ENCODE assay signal across 9 cellular contexts in the genomic region with DNA sequence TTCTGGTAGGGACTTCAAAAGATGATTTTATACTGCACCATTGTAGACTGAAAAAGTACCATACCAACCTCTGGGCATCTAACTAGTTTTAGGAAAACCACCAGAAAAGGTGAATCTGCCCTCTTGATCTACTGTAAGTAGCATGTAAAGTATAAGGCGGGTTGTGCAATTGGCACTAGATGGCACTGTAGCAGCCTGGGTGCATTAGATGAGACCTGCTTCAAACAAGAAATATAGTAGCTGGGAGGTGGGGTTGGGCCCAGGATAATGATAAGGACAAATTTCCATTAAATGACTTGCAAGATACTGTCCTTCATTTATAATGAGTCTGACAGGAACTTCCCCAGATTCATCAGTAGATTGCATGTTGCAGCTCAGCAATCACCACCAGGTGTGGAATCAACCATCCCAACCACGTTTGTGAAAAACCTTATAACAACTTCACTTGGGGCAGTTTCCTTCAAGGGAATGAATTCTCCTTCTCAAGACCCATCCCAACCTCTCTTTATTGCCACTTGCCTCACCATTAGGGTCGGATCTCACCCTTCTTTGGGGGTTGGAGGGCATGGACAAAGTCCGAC. TPM values are rescaled to one million over a fixed set of nuclear protein-coding genes. Genes with fewer than 3 reads are reported as not detected.
DNase-seq lines count a peak whose midpoint lies in the region; ATAC-seq and TF ChIP-seq lines count a peak whose summit lies in the region.
"Had no signal": no experiment of that assay in that cellular context is flagged by ENCODE, and none has a peak within 500 bp of the region (broad histone marks: within the 10 kb centered on the region; RNA-seq: fewer than 3 reads in every experiment).

No MANE protein-coding gene starts in this region.

- no peak overlapping the region for H3K4me3 Mint-ChIP-seq in activated CD4-positive, alpha-beta memory T cell treated with anti-CD3 and anti-CD28 coated beads, Interleukin-2, amount 10 ng/mL, durations not matched to agents 7 days and 5 days

- peaks cover 49% of the 10 kb centered on the region for H3K4me1 Mint-ChIP-seq in activated CD4-positive, alpha-beta memory T cell treated with anti-CD3 and anti-CD28 coated beads, Interleukin-2, amount 10 ng/mL, durations not matched to agents 7 days and 5 days

- no peak overlapping the region for H3K27ac ChIP-seq in dorsolateral prefrontal cortex

- TF ChIP-seq CTCF in dorsolateral prefrontal cortex (IDR thresholded peaks at IDR 0.05 in 54 of 56, conservative IDR thresholded peaks at IDR 0.05 in 2 of 56; ENCODE audit: low read depth in 1 of 56, partially characterized antibody in 56 of 56): peak in 18 of 56 donors; percentile 9 to 47 (median 19)

- POLR2A ChIA-PET in activated CD4-positive, alpha-beta memory T cell treated with anti-CD3 and anti-CD28 coated beads, Interleukin-2, amount 10 ng/mL, durations not matched to agents 7 days and 5 days (lab: Charles Lee): interaction anchor here (0.7 to 3.3 kb wide), 14 partner anchors 41 to 172 kb away, joined by 3 to 17 read pairs (median 3); no protein-coding TSS in a partner anchor

- peaks cover 0 to 13% (median 0%) of the 10 kb centered on the region in 45 donors for H3K27me3 ChIP-seq in dorsolateral prefrontal cortex

- intact Hi-C loops in dorsolateral prefrontal cortex (cut with DNase I): no loop called here

- DNase-seq in NCI-H2107 treated with DMSO at 0.1 percent for 48 hours (lab: John Stamatoyannopoulos, UW; ENCODE audit: unreplicated experiment) (peak; percentile 18), NCI-H2107 (lab: John Stamatoyannopoulos, UW) (no peak), M059J (ENCODE audit: low read depth) (peak; percentile 46), left kidney (ENCODE audit: low read depth, low spot score) (peak; percentile 44), dorsolateral prefrontal cortex (no peak)
- peak; percentile 54 for DNase-seq in activated CD4-positive, alpha-beta memory T cell treated with anti-CD3 and anti-CD28 coated beads, Interleukin-2, amount 10 ng/mL, durations not matched to agents 7 days and 5 days

- H3K4me3 ChIP-seq in dorsolateral prefrontal cortex: no peak overlapping the region

- H3K27ac Mint-ChIP-seq in activated CD4-positive, alpha-beta memory T cell treated with anti-CD3 and anti-CD28 coated beads, Interleukin-2, amount 10 ng/mL, durations not matched to agents 7 days and 5 days: no peak overlapping the region

- no peaks in the 10 kb centered on the region for H3K27me3 Mint-ChIP-seq in activated CD4-positive, alpha-beta memory T cell treated with anti-CD3 and anti-CD28 coated beads, Interleukin-2, amount 10 ng/mL, durations not matched to agents 7 days and 5 days

- ATAC-seq in HG03439 (IDR thresholded peaks at IDR 0.05; ENCODE audit: unreplicated experiment) (no peak), GM18861 (IDR thresholded peaks at IDR 0.05; ENCODE audit: unreplicated experiment) (no peak)

- CTCF ChIA-PET in activated CD4-positive, alpha-beta memory T cell treated with anti-CD3 and anti-CD28 coated beads, Interleukin-2, amount 10 ng/mL, durations not matched to agents 7 days and 5 days (lab: Charles Lee): interaction anchor here (0.6 to 11.8 kb wide), 42 partner anchors 8 to 689 kb away, joined by 3 to 276 read pairs (median 5); a partner anchor contains a TSS

- H3K36me3 Mint-ChIP-seq in activated CD4-positive, alpha-beta memory T cell treated with anti-CD3 and anti-CD28 coated beads, Interleukin-2, amount 10 ng/mL, durations not matched to agents 7 days and 5 days (ENCODE audit: low read depth): peaks cover 16% of the 10 kb centered on the region

- peaks cover 17% of the 10 kb centered on the region for H3K9me3 Mint-ChIP-seq in activated CD4-positive, alpha-beta memory T cell treated with anti-CD3 and anti-CD28 coated beads, Interleukin-2, amount 10 ng/mL, durations not matched to agents 7 days and 5 days

RNA-seq across cellular contexts. Expression of a gene that starts 37.3 kb away (rescaled TPM):
- total RNA-seq in M059J (2014; rRNA removed; shearing (Covaris generic)): not detected in 2 replicates
- 1 to 10 TPM in 1 of 2 experiments, under 1 TPM in 1; 0.73 to 1.9 TPM for total RNA-seq in activated CD4-positive, alpha-beta memory T cell treated with anti-CD3 and anti-CD28 coated beads, Interleukin-2, amount 10 ng/mL, durations not matched to agents 7 days and 5 days
- total RNA-seq in dorsolateral prefrontal cortex: 1 to 10 TPM in 25 of 120 experiments, under 1 TPM in 25, not detected in 70; 0.31 to 5.6 (median 1.00) TPM

RNA-seq across cellular contexts. Expression of a gene that starts 39.0 kb away (rescaled TPM):
- not detected in 2 replicates for total RNA-seq in M059J (2014; rRNA removed; shearing (Covaris generic))
- not detected for total RNA-seq in activated CD4-positive, alpha-beta memory T cell treated with anti-CD3 and anti-CD28 coated beads, Interleukin-2, amount 10 ng/mL, durations not matched to agents 7 days and 5 days
- not detected for total RNA-seq in dorsolateral prefrontal cortex
- total RNA-seq: skeletal muscle tissue had no signal

RNA-seq across cellular contexts. Expression of a gene that starts 55.8 kb away (rescaled TPM):
- total RNA-seq in M059J (2014; rRNA removed; shearing (Covaris generic)): not detected in 2 replicates
- total RNA-seq in activated CD4-positive, alpha-beta memory T cell treated with anti-CD3 and anti-CD28 coated beads, Interleukin-2, amount 10 ng/mL, durations not matched to agents 7 days and 5 days: not detected
- not detected for total RNA-seq in dorsolateral prefrontal cortex
- total RNA-seq: skeletal muscle tissue had no signal

Comparison
In these comparisons a context has a peak if more than half of its experiments do, and no peak if none do; other contexts are left out.
1. DNase-seq: peak in NCI-H2107 treated with DMSO at 0.1 percent for 48 hours (single experiment), M059J (single experiment), activated CD4-positive, alpha-beta memory T cell treated with anti-CD3 and anti-CD28 coated beads, Interleukin-2, amount 10 ng/mL, durations not matched to agents 7 days and 5 days (single experiment) and left kidney (single experiment); none in NCI-H2107 (single experiment) and dorsolateral prefrontal cortex (0 of 10).